ENCODE assay signal across 9 cellular contexts in the genomic region with DNA sequence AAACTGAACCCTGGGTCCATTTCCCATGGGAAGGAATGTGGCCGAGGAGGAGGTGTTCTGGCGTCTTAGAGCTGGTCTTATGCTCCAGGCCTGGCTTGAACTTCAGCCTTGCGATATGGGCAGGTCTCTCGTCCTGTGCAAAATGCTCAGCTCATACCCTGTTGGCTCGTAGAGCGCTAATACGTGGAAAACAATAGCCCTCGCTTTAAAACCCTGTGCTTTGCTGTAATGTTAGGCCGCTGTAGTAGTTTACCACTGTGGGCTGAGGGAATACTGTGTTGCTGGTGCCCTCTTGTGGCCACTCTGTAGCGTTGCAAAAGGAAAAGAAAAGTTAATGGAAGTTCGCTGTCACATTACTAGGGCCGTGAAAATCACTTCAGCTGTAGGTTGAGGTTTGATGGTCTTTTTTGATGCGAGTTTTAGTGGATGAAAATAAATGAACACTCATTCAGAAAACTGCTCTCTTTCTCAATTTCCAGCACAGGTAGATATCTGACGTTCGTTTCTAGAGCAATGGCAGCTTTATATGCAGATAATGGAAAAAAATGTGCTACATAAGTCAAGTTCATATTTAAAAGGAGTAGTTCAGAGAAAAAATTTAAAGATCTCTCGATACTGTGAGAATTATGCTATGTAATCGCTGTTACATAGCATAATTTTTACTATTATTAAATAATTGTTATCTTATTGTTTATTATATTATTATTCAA.
DNase-seq lines count a peak whose midpoint lies in the region; ATAC-seq, FAIRE-seq and TF ChIP-seq lines count a peak whose summit lies in the region.
"Had no signal": no experiment of that assay in that cellular context is flagged by ENCODE, and none has a peak within 500 bp of the region (broad histone marks: within the 10 kb centered on the region; RNA-seq: fewer than 3 reads in every experiment).

No MANE protein-coding gene starts in this region.

- no peaks in the 10 kb centered on the region for H3K9me3 Mint-ChIP-seq in astrocyte (ENCODE audit: unreplicated experiment)

- peak; percentile 95 for TF ChIP-seq CTCF in astrocyte (IDR thresholded peaks at IDR 0.05; ENCODE audit: insufficient read depth, low read depth, low read length)
- peak; percentile 83 to 96 (median 91) for TF ChIP-seq CTCF in spleen (IDR thresholded peaks at IDR 0.05 in 8 of 11, conservative IDR thresholded peaks at IDR 0.05 in 3 of 11)

- ATAC-seq in HG02588 (IDR thresholded peaks at IDR 0.05; ENCODE audit: unreplicated experiment) = peak; percentile 79

- H3K27ac ChIP-seq in astrocyte (ENCODE audit: low read depth, low read length) (no peak overlapping the region), spleen (peak overlapping the region in 3 of 8 donors; percentile 1 to 31 (median 12))
- H3K27ac ChIP-seq: BLaER1 had no signal

- H3K36me3 ChIP-seq in astrocyte (ENCODE audit: insufficient read depth, low read length) (no peaks in the 10 kb centered on the region), spleen (peaks cover 0 to 25% (median 9%) of the 10 kb centered on the region in 6 donors)

- H3K4me3 ChIP-seq in astrocyte (ENCODE audit: insufficient read depth, low read depth, low read length) = no peak overlapping the region
- H3K4me3 ChIP-seq in spleen = no peak overlapping the region
- H3K4me3 ChIP-seq: BLaER1 had no signal

- H3K9me3 ChIP-seq in astrocyte (ENCODE audit: insufficient read depth, low read depth, low read length) = no peaks in the 10 kb centered on the region
- no peaks in the 10 kb centered on the region for H3K9me3 ChIP-seq in spleen
- H3K9me3 ChIP-seq: BLaER1 had no signal

- H3K9ac ChIP-seq in astrocyte (ENCODE audit: low read length) = no peak overlapping the region
- H3K9ac ChIP-seq: BLaER1 had no signal

- intact Hi-C loops in spleen (cut with DNase I; ENCODE audit: low total_unique reads) = loop anchor here (2.0 kb wide), 1 partner anchor 159 kb away; no protein-coding TSS in a partner anchor

- H3K27me3 ChIP-seq in astrocyte (ENCODE audit: insufficient read depth, low read length) = no peaks in the 10 kb centered on the region
- no peaks in the 10 kb centered on the region for H3K27me3 ChIP-seq in spleen (replicated peaks in 1 of 7)
- H3K27me3 ChIP-seq: BLaER1 had no signal

- H3K4me1 ChIP-seq in astrocyte (ENCODE audit: insufficient read depth, low read length) (no peaks in the 10 kb centered on the region), spleen (peaks cover 0 to 54% (median 28%) of the 10 kb centered on the region in 6 donors)
- H3K4me1 ChIP-seq: BLaER1 had no signal

- no peaks in the 10 kb centered on the region for H3K36me3 Mint-ChIP-seq in astrocyte (ENCODE audit: low read depth, unreplicated experiment)

- no peak for TF ChIP-seq POLR2A in spleen (IDR thresholded peaks at IDR 0.05)

- WGBS in spleen, 5 donors = 26 to 34% (median 29%) methylated on average over 17 of the region's 17 CpGs

- H2AFZ ChIP-seq in astrocyte (ENCODE audit: low read depth, low read length) = peak overlapping the region; percentile 25

- no peaks in the 10 kb centered on the region for H4K20me1 ChIP-seq in astrocyte (ENCODE audit: insufficient read depth, low read length)
- H4K20me1 ChIP-seq: BLaER1 had no signal

- DNase-seq in DMS153 treated with DMSO at 0.1 percent for 48 hours (lab: John Stamatoyannopoulos, UW; ENCODE audit: unreplicated experiment) (peak; percentile 27), DMS153 (lab: John Stamatoyannopoulos, UW) (no peak), NCI-H1092 (lab: John Stamatoyannopoulos, UW) (peak; percentile 2), SW480 (ENCODE audit: low spot score) (peak; percentile 72), astrocyte (ENCODE audit: low read depth) (peak; percentile 12), hypothalamus (lab: John Stamatoyannopoulos, UW) (peak in 30 of 51 donors; percentile 2 to 56 (median 14)), spleen (no peak)

- no peaks in the 10 kb centered on the region for H3K79me2 ChIP-seq in astrocyte (ENCODE audit: insufficient read depth, low read length)

- peak; percentile 86 for FAIRE-seq in astrocyte (lab: Jason Lieb, UNC)

- H3K4me2 ChIP-seq in astrocyte (ENCODE audit: low read length) = no peak overlapping the region
- H3K4me2 ChIP-seq: BLaER1 had no signal

- H3K27ac Mint-ChIP-seq in astrocyte (ENCODE audit: unreplicated experiment) = no peak overlapping the region

- H3K27me3 Mint-ChIP-seq in astrocyte (ENCODE audit: low read depth, unreplicated experiment) = no peaks in the 10 kb centered on the region

- no peaks in the 10 kb centered on the region for H3K4me1 Mint-ChIP-seq in astrocyte (ENCODE audit: low read depth, unreplicated experiment)

- H3K4me3 Mint-ChIP-seq in astrocyte (ENCODE audit: unreplicated experiment) = no peak overlapping the region

Comparison
In these comparisons a context has a peak if more than half of its experiments do, and no peak if none do; other contexts are left out.
1. DNase-seq: peak in DMS153 treated with DMSO at 0.1 percent for 48 hours (single experiment), NCI-H1092 (single experiment), SW480 (single experiment), astrocyte (single experiment) and hypothalamus (30 of 51); none in DMS153 (single experiment) and spleen (single experiment).